ENCODE assay signal across 22 cellular contexts in the genomic region with DNA sequence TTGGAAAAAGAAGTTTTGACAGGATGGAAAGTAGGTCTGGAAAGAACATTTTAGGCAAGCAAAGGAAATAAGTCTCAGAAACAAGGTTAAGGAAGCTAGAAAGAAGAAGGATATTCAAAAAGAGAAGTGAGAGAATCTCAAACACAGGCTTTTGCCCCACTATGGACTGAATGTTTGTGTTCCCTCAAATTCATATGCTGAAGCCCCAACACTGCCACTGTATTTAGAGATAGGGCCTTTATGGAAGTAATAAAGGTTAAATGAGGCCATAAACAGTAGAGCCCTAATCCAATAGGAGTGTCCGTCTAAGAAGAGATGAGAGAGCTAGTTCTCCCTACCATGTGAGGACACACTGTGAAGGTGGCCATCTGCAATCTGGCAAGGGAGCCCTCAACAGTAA. TPM values are rescaled to one million over a fixed set of nuclear protein-coding genes. Genes with fewer than 3 reads are reported as not detected.
DNase-seq lines count a peak whose midpoint lies in the region; ATAC-seq and TF ChIP-seq lines count a peak whose summit lies in the region.
"Had no signal": no experiment of that assay in that cellular context is flagged by ENCODE, and none has a peak within 500 bp of the region (broad histone marks: within the 10 kb centered on the region; RNA-seq: fewer than 3 reads in every experiment).

No MANE protein-coding gene starts in this region.

- H3K4me3 Mint-ChIP-seq in activated CD8-positive, alpha-beta T cell treated with anti-CD3 and anti-CD28 coated beads for 36 hours = no peak overlapping the region
- no peak overlapping the region for H3K4me3 Mint-ChIP-seq in activated CD8-positive, alpha-beta T cell treated with anti-CD3 and anti-CD28 coated beads, Interleukin-2, amount 10 ng/mL, durations not matched to agents 7 days and 5 days
- H3K4me3 Mint-ChIP-seq: activated CD4-positive, alpha-beta T cell treated with anti-CD3 and anti-CD28 coated beads for 36 hours; natural killer cell treated with Interleukin-12 subunit alpha and Interleukin-12 subunit beta and Interleukin-15 and Interleukin-18, amount 100 ng/mL, for 72 hours; T-cell had no signal

- H3K27me3 Mint-ChIP-seq in activated CD8-positive, alpha-beta T cell treated with anti-CD3 and anti-CD28 coated beads for 36 hours = no peaks in the 10 kb centered on the region
- no peaks in the 10 kb centered on the region for H3K27me3 Mint-ChIP-seq in activated CD8-positive, alpha-beta T cell treated with anti-CD3 and anti-CD28 coated beads, Interleukin-2, amount 10 ng/mL, durations not matched to agents 7 days and 5 days (ENCODE audit: low read depth)
- H3K27me3 Mint-ChIP-seq: activated CD4-positive, alpha-beta T cell treated with anti-CD3 and anti-CD28 coated beads for 36 hours; natural killer cell treated with Interleukin-12 subunit alpha and Interleukin-12 subunit beta and Interleukin-15 and Interleukin-18, amount 100 ng/mL, for 72 hours; T-cell had no signal

- H3K27ac ChIP-seq in transverse colon (peak overlapping the region in 3 of 4 donors; percentile 29 to 36 (median 29)), Peyer's patch (no peak overlapping the region)
- H3K27ac ChIP-seq: brain microvascular endothelial cell, KMS-11, pancreas had no signal

- no peak for TF ChIP-seq POLR2A in transverse colon (IDR thresholded peaks at IDR 0.05)
- no peak for TF ChIP-seq POLR2A in Peyer's patch (IDR thresholded peaks at IDR 0.05)

- intact Hi-C loops in activated CD8-positive, alpha-beta T cell treated with anti-CD3 and anti-CD28 coated beads for 36 hours (cut with micrococcal nuclease) = no loop called here
- intact Hi-C loops in left colon (cut with DNase I, micrococcal nuclease) (no loop called here), transverse colon (cut with DNase I; ENCODE audit: low total_unique reads) (no loop called here)

- H3K27me3 ChIP-seq in transverse colon (no peaks in the 10 kb centered on the region), Peyer's patch (no peaks in the 10 kb centered on the region)
- H3K27me3 ChIP-seq: brain microvascular endothelial cell, pancreas had no signal

- peak overlapping the region; percentile 2 for H3K27ac Mint-ChIP-seq in activated CD8-positive, alpha-beta T cell treated with anti-CD3 and anti-CD28 coated beads for 36 hours
- H3K27ac Mint-ChIP-seq in activated CD8-positive, alpha-beta T cell treated with anti-CD3 and anti-CD28 coated beads, Interleukin-2, amount 10 ng/mL, durations not matched to agents 7 days and 5 days = no peak overlapping the region
- H3K27ac Mint-ChIP-seq: activated CD4-positive, alpha-beta T cell treated with anti-CD3 and anti-CD28 coated beads for 36 hours; T-cell had no signal

- TF ChIP-seq EP300 in transverse colon (IDR thresholded peaks at IDR 0.05; ENCODE audit: low read depth) = no peak

- in situ Hi-C loops in transverse colon (cut with MboI; ENCODE audit: low pct_ligation_motif_present in 1 of 4, low pct_unique_long_range_greater_than_20kb in 1 of 4, low sequenced_read_pairs in 3 of 4) = no loop called here

- ATAC-seq in activated CD8-positive, alpha-beta T cell treated with anti-CD3 and anti-CD28 coated beads for 36 hours = no peak
- no peak for ATAC-seq in activated CD8-positive, alpha-beta T cell treated with anti-CD3 and anti-CD28 coated beads, Interleukin-2, amount 10 ng/mL, durations not matched to agents 7 days and 5 days
- peak; percentile 99 for ATAC-seq in left colon
- ATAC-seq: activated CD4-positive, alpha-beta T cell treated with anti-CD3 and anti-CD28 coated beads for 36 hours; natural killer cell treated with Interleukin-12 subunit alpha and Interleukin-12 subunit beta and Interleukin-15 and Interleukin-18, amount 100 ng/mL, for 72 hours; T-cell had no signal

- peaks cover 0 to 67% (median 26%) of the 10 kb centered on the region in 4 donors for H3K36me3 ChIP-seq in transverse colon
- H3K36me3 ChIP-seq in Peyer's patch = peaks cover 0 to 80% (median 0%) of the 10 kb centered on the region in 3 donors

- no peak for DNase-seq in activated CD8-positive, alpha-beta T cell treated with anti-CD3 and anti-CD28 coated beads for 36 hours
- no peak for DNase-seq in activated CD8-positive, alpha-beta T cell treated with anti-CD3 and anti-CD28 coated beads, Interleukin-2, amount 10 ng/mL, durations not matched to agents 7 days and 5 days
- DNase-seq in NOMO-1 treated with DMSO at 0.1 percent for 48 hours (lab: John Stamatoyannopoulos, UW; ENCODE audit: unreplicated experiment) (peak; percentile 74), left colon (no peak), transverse colon (no peak), NCI-H1436 treated with DMSO at 0.1 percent for 48 hours (lab: John Stamatoyannopoulos, UW) (no peak), Peyer's patch (no peak)
- DNase-seq in stimulated activated CD4-positive, alpha-beta T cell treated with anti-CD3 and anti-CD28 coated beads, Interleukin-1b, Interleukin-23, amount 100 ng/mL, for 48 hours = no peak
- DNase-seq: 8988T; activated CD4-positive, alpha-beta T cell treated with anti-CD3 and anti-CD28 coated beads for 36 hours; activated CD8-positive, alpha-beta memory T cell treated with anti-CD3 and anti-CD28 coated beads, Interleukin-2, amount 50 U/mL, for 4 hours; brain microvascular endothelial cell; Caco-2; DND-41; kidney; NCI-H1048; NCI-H1930; pancreas; SHP77; T-cell had no signal

- TF ChIP-seq CTCF in activated CD8-positive, alpha-beta T cell treated with anti-CD3 and anti-CD28 coated beads for 36 hours (IDR thresholded peaks at IDR 0.05) = no peak
- TF ChIP-seq CTCF in transverse colon (IDR thresholded peaks at IDR 0.05) (no peak), Peyer's patch (IDR thresholded peaks at IDR 0.05) (no peak)

- 29 to 54% methylated on average over 1 of the region's 1 CpG for WGBS in transverse colon (ENCODE audit: low coverage in 1 of 2), 2 donors

- H3K4me1 Mint-ChIP-seq in activated CD8-positive, alpha-beta T cell treated with anti-CD3 and anti-CD28 coated beads for 36 hours (ENCODE audit: low read depth) = no peaks in the 10 kb centered on the region
- H3K4me1 Mint-ChIP-seq in activated CD8-positive, alpha-beta T cell treated with anti-CD3 and anti-CD28 coated beads, Interleukin-2, amount 10 ng/mL, durations not matched to agents 7 days and 5 days (ENCODE audit: low read depth) = no peaks in the 10 kb centered on the region
- H3K4me1 Mint-ChIP-seq: activated CD4-positive, alpha-beta T cell treated with anti-CD3 and anti-CD28 coated beads for 36 hours; T-cell had no signal

- H3K9me3 Mint-ChIP-seq in activated CD8-positive, alpha-beta T cell treated with anti-CD3 and anti-CD28 coated beads for 36 hours = no peaks in the 10 kb centered on the region
- H3K9me3 Mint-ChIP-seq in activated CD8-positive, alpha-beta T cell treated with anti-CD3 and anti-CD28 coated beads, Interleukin-2, amount 10 ng/mL, durations not matched to agents 7 days and 5 days (ENCODE audit: insufficient read depth) = no peaks in the 10 kb centered on the region
- H3K9me3 Mint-ChIP-seq: natural killer cell treated with Interleukin-12 subunit alpha and Interleukin-12 subunit beta and Interleukin-15 and Interleukin-18, amount 100 ng/mL, for 72 hours; T-cell had no signal

- peaks cover 3% of the 10 kb centered on the region for H3K36me3 Mint-ChIP-seq in activated CD8-positive, alpha-beta T cell treated with anti-CD3 and anti-CD28 coated beads for 36 hours (ENCODE audit: low read depth)
- peaks cover 12% of the 10 kb centered on the region for H3K36me3 Mint-ChIP-seq in activated CD8-positive, alpha-beta T cell treated with anti-CD3 and anti-CD28 coated beads, Interleukin-2, amount 10 ng/mL, durations not matched to agents 7 days and 5 days (ENCODE audit: low read depth)

- POLR2A ChIA-PET in activated CD8-positive, alpha-beta T cell treated with anti-CD3 and anti-CD28 coated beads for 36 hours (lab: Charles Lee) = interaction anchor here (0.9 kb wide), 1 partner anchor 268 kb away, joined by 3 read pairs; no protein-coding TSS in a partner anchor
- POLR2A ChIA-PET in activated CD8-positive, alpha-beta T cell treated with anti-CD3 and anti-CD28 coated beads, Interleukin-2, amount 10 ng/mL, durations not matched to agents 7 days and 5 days (lab: Charles Lee) = no interaction called here

- no peak overlapping the region for H3K4me3 ChIP-seq in transverse colon
- no peak overlapping the region for H3K4me3 ChIP-seq in Peyer's patch
- H3K4me3 ChIP-seq: pancreas had no signal

- no peaks in the 10 kb centered on the region for H3K9me3 ChIP-seq in transverse colon
- no peaks in the 10 kb centered on the region for H3K9me3 ChIP-seq in Peyer's patch
- H3K9me3 ChIP-seq: Caco-2, pancreas had no signal

- H3K4me1 ChIP-seq in transverse colon = peaks cover 0 to 3% (median 0%) of the 10 kb centered on the region in 4 donors
- no peaks in the 10 kb centered on the region for H3K4me1 ChIP-seq in Peyer's patch
- H3K4me1 ChIP-seq: Caco-2, pancreas had no signal

- CTCF ChIA-PET in activated CD8-positive, alpha-beta T cell treated with anti-CD3 and anti-CD28 coated beads for 36 hours (lab: Charles Lee) = interaction anchor here (1.0 kb wide), 1 partner anchor 19 kb away, joined by 3 read pairs; no protein-coding TSS in a partner anchor
- CTCF ChIA-PET in activated CD8-positive, alpha-beta T cell treated with anti-CD3 and anti-CD28 coated beads, Interleukin-2, amount 10 ng/mL, durations not matched to agents 7 days and 5 days (lab: Charles Lee) = no interaction called here

RNA-seq across cellular contexts. Expression of gene RPS13, which starts 20.6 kb away (rescaled TPM):
- total RNA-seq in activated CD8-positive, alpha-beta T cell treated with anti-CD3 and anti-CD28 coated beads for 36 hours = 1,000 to 10,000 TPM; 1,728 to 1,739 TPM
- 1,000 to 10,000 TPM in 1 of 2 experiments, 100 to 1,000 TPM in 1; 986 to 1,008 TPM for total RNA-seq in activated CD8-positive, alpha-beta T cell treated with anti-CD3 and anti-CD28 coated beads, Interleukin-2, amount 10 ng/mL, durations not matched to agents 7 days and 5 days
- total RNA-seq in left colon (100 to 1,000 TPM; 635 to 695 TPM), transverse colon (1,000 to 10,000 TPM in 1 of 4 donors, 100 to 1,000 TPM in 3; 454 to 1,423 (median 780) TPM), Peyer's patch (1,000 to 10,000 TPM in 1 of 4 donors, 100 to 1,000 TPM in 3; 361 to 1,404 (median 753) TPM)

Comparison
In these comparisons a context has a peak if more than half of its experiments do, and no peak if none do; other contexts are left out.
1. H3K27ac ChIP-seq: peak in transverse colon (3 of 4); none in Peyer's patch (0 of 4).